Comparison of ENCODE assay signal across 11 cellular contexts in the genomic region with DNA sequence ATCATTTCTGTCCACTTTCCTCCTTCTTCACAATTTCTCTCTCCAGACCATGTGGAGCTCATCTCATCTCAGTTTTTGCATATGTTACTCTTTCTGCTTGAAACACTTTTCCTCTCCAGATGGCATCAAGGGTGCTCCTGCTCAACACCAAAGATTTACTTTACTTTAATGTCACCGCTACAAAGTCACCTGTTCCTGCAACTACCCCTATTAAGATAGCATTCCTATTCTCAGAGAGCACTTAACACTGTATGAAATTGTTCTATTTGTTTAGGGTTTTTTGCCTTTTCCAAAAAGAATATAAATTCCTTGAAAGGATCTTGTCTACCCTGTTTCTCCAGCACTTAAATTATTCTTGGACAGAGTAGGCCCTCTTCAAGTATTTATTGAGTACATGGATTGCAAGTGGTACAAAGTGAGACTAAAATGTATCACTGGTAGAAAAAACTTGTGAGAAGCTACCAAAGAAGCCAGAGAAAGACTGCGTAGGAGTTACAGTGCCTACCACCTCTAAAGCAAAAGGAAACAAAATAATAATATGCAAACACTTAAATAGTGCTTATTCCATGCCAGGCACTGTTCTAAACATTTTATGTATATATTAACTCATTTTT. TPM values are rescaled to one million over a fixed set of nuclear protein-coding genes. Genes with fewer than 3 reads are reported as not detected.
DNase-seq lines count a peak whose midpoint lies in the region; ATAC-seq, FAIRE-seq and TF ChIP-seq lines count a peak whose summit lies in the region.
"Had no signal": no experiment of that assay in that cellular context is flagged by ENCODE, and none has a peak within 500 bp of the region (broad histone marks: within the 10 kb centered on the region; RNA-seq: fewer than 3 reads in every experiment).

No MANE protein-coding gene starts in this region.

- no peaks in the 10 kb centered on the region for H3K27me3 ChIP-seq in tibial artery

- peaks cover 59% of the 10 kb centered on the region for H3K4me1 Mint-ChIP-seq in activated T-cell treated with anti-CD3 and anti-CD28 coated beads, Interleukin-2, amount 50 U/mL, for 72 hours (ENCODE audit: low read depth)
- H3K4me1 Mint-ChIP-seq in activated CD8-positive, alpha-beta T cell treated with anti-CD3 and anti-CD28 coated beads for 36 hours (ENCODE audit: low read depth): peaks cover 47% of the 10 kb centered on the region
- H3K4me1 Mint-ChIP-seq in memory B cell: peaks cover 25% of the 10 kb centered on the region

- POLR2A ChIA-PET in activated CD8-positive, alpha-beta T cell treated with anti-CD3 and anti-CD28 coated beads for 36 hours (lab: Charles Lee): interaction anchor here (0.9 to 1.9 kb wide), 3 partner anchors 13 to 24 kb away, joined by 3 to 8 read pairs (median 4); a partner anchor contains a TSS

- no peaks in the 10 kb centered on the region for H3K9me3 ChIP-seq in tibial artery

- DNase-seq in activated T-cell treated with anti-CD3 and anti-CD28 coated beads, Interleukin-2, amount 50 U/mL, for 72 hours: no peak
- DNase-seq in activated T-cell treated with anti-CD3 and anti-CD28 coated beads, Interleukin-2, amount 50 U/mL, for 1 hour: no peak
- no peak for DNase-seq in activated CD8-positive, alpha-beta T cell treated with anti-CD3 and anti-CD28 coated beads for 36 hours
- DNase-seq in memory B cell (ENCODE audit: low spot score in 2 of 2) (no peak), tibial artery (no peak), NCI-H2107 (lab: John Stamatoyannopoulos, UW) (no peak), COR-L47 (lab: John Stamatoyannopoulos, UW) (no peak), D721Med (ENCODE audit: insufficient read length, low spot score) (no peak)
- DNase-seq: NCI-H2171 treated with DMSO at 0.1 percent for 48 hours; stimulated activated CD4-positive, alpha-beta T cell treated with anti-CD3 and anti-CD28 coated beads, Interleukin-1b, Interleukin-23, amount 100 ng/mL, for 48 hours had no signal

- H3K27me3 Mint-ChIP-seq in activated T-cell treated with anti-CD3 and anti-CD28 coated beads, Interleukin-2, amount 50 U/mL, for 72 hours (ENCODE audit: low read depth): no peaks in the 10 kb centered on the region
- H3K27me3 Mint-ChIP-seq in activated CD8-positive, alpha-beta T cell treated with anti-CD3 and anti-CD28 coated beads for 36 hours: no peaks in the 10 kb centered on the region
- no peaks in the 10 kb centered on the region for H3K27me3 Mint-ChIP-seq in memory B cell

- CTCF ChIA-PET in activated CD8-positive, alpha-beta T cell treated with anti-CD3 and anti-CD28 coated beads for 36 hours (lab: Charles Lee): interaction anchor here (1.5 to 1.6 kb wide), 2 partner anchors 24 to 70 kb away, joined by 3 to 4 read pairs; a partner anchor contains a TSS

- H3K4me1 ChIP-seq in tibial artery: peaks cover 0 to 16% (median 5%) of the 10 kb centered on the region in 4 donors

- no peaks in the 10 kb centered on the region for H3K9me3 Mint-ChIP-seq in activated T-cell treated with anti-CD3 and anti-CD28 coated beads, Interleukin-2, amount 50 U/mL, for 72 hours
- no peaks in the 10 kb centered on the region for H3K9me3 Mint-ChIP-seq in activated CD8-positive, alpha-beta T cell treated with anti-CD3 and anti-CD28 coated beads for 36 hours
- no peaks in the 10 kb centered on the region for H3K9me3 Mint-ChIP-seq in memory B cell

- no peak for TF ChIP-seq CTCF in activated CD8-positive, alpha-beta T cell treated with anti-CD3 and anti-CD28 coated beads for 36 hours (IDR thresholded peaks at IDR 0.05)
- TF ChIP-seq CTCF in tibial artery (IDR thresholded peaks at IDR 0.05) (no peak), D721Med (IDR thresholded peaks at IDR 0.05; ENCODE audit: insufficient read depth, missing control alignments) (no peak)

- peaks cover 11 to 24% (median 15%) of the 10 kb centered on the region in 3 donors for H3K36me3 ChIP-seq in tibial artery

- intact Hi-C loops in activated CD8-positive, alpha-beta T cell treated with anti-CD3 and anti-CD28 coated beads for 36 hours (cut with micrococcal nuclease): loop anchor here (5.0 kb wide), 1 partner anchor 93 kb away; no protein-coding TSS in a partner anchor
- intact Hi-C loops in tibial artery (cut with DNase I; ENCODE audit: low total_unique reads): no loop called here

- no peak for FAIRE-seq in D721Med (lab: Jason Lieb, UNC)

- no peak for ATAC-seq in activated T-cell treated with anti-CD3 and anti-CD28 coated beads, Interleukin-2, amount 50 U/mL, for 72 hours (replicated peaks in 1 of 2)
- no peak for ATAC-seq in activated CD8-positive, alpha-beta T cell treated with anti-CD3 and anti-CD28 coated beads for 36 hours
- ATAC-seq in memory B cell (ENCODE audit: low read depth): no peak

- peak overlapping the region; percentile 83 to 92 for H3K4me3 ChIP-seq in tibial artery

- peaks cover 4 to 6% of the 10 kb centered on the region in 2 donors for H3K36me3 Mint-ChIP-seq in activated T-cell treated with anti-CD3 and anti-CD28 coated beads, Interleukin-2, amount 50 U/mL, for 72 hours (ENCODE audit: insufficient read depth in 2 of 2)
- H3K36me3 Mint-ChIP-seq in activated CD8-positive, alpha-beta T cell treated with anti-CD3 and anti-CD28 coated beads for 36 hours (ENCODE audit: low read depth): peaks cover 20% of the 10 kb centered on the region
- peaks cover 4% of the 10 kb centered on the region for H3K36me3 Mint-ChIP-seq in memory B cell

- peak overlapping the region; percentile 81 to 85 for H3K27ac ChIP-seq in tibial artery

- peak overlapping the region; percentile 99 for H3K27ac Mint-ChIP-seq in activated T-cell treated with anti-CD3 and anti-CD28 coated beads, Interleukin-2, amount 50 U/mL, for 72 hours
- peak overlapping the region; percentile 96 for H3K27ac Mint-ChIP-seq in activated CD8-positive, alpha-beta T cell treated with anti-CD3 and anti-CD28 coated beads for 36 hours
- peak overlapping the region; percentile 98 for H3K27ac Mint-ChIP-seq in memory B cell

- H3K4me3 Mint-ChIP-seq in activated T-cell treated with anti-CD3 and anti-CD28 coated beads, Interleukin-2, amount 50 U/mL, for 72 hours: peak overlapping the region; percentile 89 to 97
- peak overlapping the region; percentile 82 for H3K4me3 Mint-ChIP-seq in activated CD8-positive, alpha-beta T cell treated with anti-CD3 and anti-CD28 coated beads for 36 hours
- no peak overlapping the region for H3K4me3 Mint-ChIP-seq in memory B cell

RNA-seq across cellular contexts. Expression of a gene that starts 1.1 kb away (rescaled TPM):
- total RNA-seq in activated T-cell treated with anti-CD3 and anti-CD28 coated beads, Interleukin-2, amount 50 U/mL, for 72 hours: 10 to 100 TPM; 52.7 to 70.0 TPM
- 10 to 100 TPM; 75.8 to 76.8 TPM for total RNA-seq in activated CD8-positive, alpha-beta T cell treated with anti-CD3 and anti-CD28 coated beads for 36 hours

RNA-seq across cellular contexts. Expression of a gene that starts 23.7 kb away (rescaled TPM):
- 10 to 100 TPM; 69.0 to 74.8 TPM for total RNA-seq in activated T-cell treated with anti-CD3 and anti-CD28 coated beads, Interleukin-2, amount 50 U/mL, for 72 hours
- total RNA-seq in activated CD8-positive, alpha-beta T cell treated with anti-CD3 and anti-CD28 coated beads for 36 hours: 100 to 1,000 TPM; 102 to 105 TPM

RNA-seq across cellular contexts. Expression of a gene that starts 35.0 kb away (rescaled TPM):
- total RNA-seq in activated T-cell treated with anti-CD3 and anti-CD28 coated beads, Interleukin-2, amount 50 U/mL, for 72 hours: not detected
- total RNA-seq in activated CD8-positive, alpha-beta T cell treated with anti-CD3 and anti-CD28 coated beads for 36 hours: not detected
- total RNA-seq: left lobe of liver had no signal
